9 cellular contexts compared by ENCODE assay signal in genomic region chr14:69574954-69575295, GRCh38. TPM values are rescaled to one million over a fixed set of nuclear protein-coding genes. Genes with fewer than 3 reads are reported as not detected.
A peak's percentile ranks its signal among the peaks of the same experiment; 100 is the strongest.
DNase-seq lines count a peak whose midpoint lies in the region; ATAC-seq and TF ChIP-seq lines count a peak whose summit lies in the region.
"Had no signal": no experiment of that assay in that cellular context is flagged by ENCODE, and none has a peak within 500 bp of the region (broad histone marks: within the 10 kb centered on the region; RNA-seq: fewer than 3 reads in every experiment).

No MANE protein-coding gene starts in this region.

- DNase-seq in activated CD4-positive, alpha-beta T cell treated with anti-CD3 and anti-CD28 coated beads, Interleukin-2, amount 10 ng/mL, durations not matched to agents 24 days and 14 days: no peak
- DNase-seq in activated CD4-positive, alpha-beta T cell treated with anti-CD3 and anti-CD28 coated beads for 4 hours: no peak
- DNase-seq in SJCRH30 (no peak), esophagus muscularis mucosa (ENCODE audit: extremely low spot score) (no peak), retina (no peak), right atrium auricular region (ENCODE audit: low spot score) (no peak)
- no peak for DNase-seq in stimulated activated effector memory CD8-positive, alpha-beta T cell treated with anti-CD3 and anti-CD28 coated beads, Interleukin-12 subunit alpha, Interleukin-12 subunit beta, amount 100 ng/mL, for 72 hours (ENCODE audit: low spot score in 2 of 2)

- no peak overlapping the region for H3K27ac Mint-ChIP-seq in activated CD4-positive, alpha-beta T cell treated with anti-CD3 and anti-CD28 coated beads, Interleukin-2, amount 10 ng/mL, durations not matched to agents 24 days and 14 days
- no peak overlapping the region for H3K27ac Mint-ChIP-seq in stimulated activated effector memory CD8-positive, alpha-beta T cell treated with anti-CD3 and anti-CD28 coated beads, Interleukin-12 subunit alpha, Interleukin-12 subunit beta, amount 100 ng/mL, for 72 hours

- no peaks in the 10 kb centered on the region for H3K36me3 Mint-ChIP-seq in activated CD4-positive, alpha-beta T cell treated with anti-CD3 and anti-CD28 coated beads, Interleukin-2, amount 10 ng/mL, durations not matched to agents 24 days and 14 days (ENCODE audit: low read depth)
- no peaks in the 10 kb centered on the region for H3K36me3 Mint-ChIP-seq in stimulated activated effector memory CD8-positive, alpha-beta T cell treated with anti-CD3 and anti-CD28 coated beads, Interleukin-12 subunit alpha, Interleukin-12 subunit beta, amount 100 ng/mL, for 72 hours

- no peak for TF ChIP-seq EP300 in esophagus muscularis mucosa (IDR thresholded peaks at IDR 0.05)

- no peak overlapping the region for H3K27ac ChIP-seq in SJCRH30
- no peak overlapping the region for H3K27ac ChIP-seq in esophagus muscularis mucosa (replicated peaks in 1 of 4)
- H3K27ac ChIP-seq in right atrium auricular region: no peak overlapping the region

- peaks cover 6% of the 10 kb centered on the region for H3K4me1 Mint-ChIP-seq in activated CD4-positive, alpha-beta T cell treated with anti-CD3 and anti-CD28 coated beads, Interleukin-2, amount 10 ng/mL, durations not matched to agents 24 days and 14 days
- H3K4me1 Mint-ChIP-seq in stimulated activated effector memory CD8-positive, alpha-beta T cell treated with anti-CD3 and anti-CD28 coated beads, Interleukin-12 subunit alpha, Interleukin-12 subunit beta, amount 100 ng/mL, for 72 hours: peaks cover 11% of the 10 kb centered on the region

- 51% methylated on average over 5 of the region's 5 CpGs for whole genome bisulfite sequencing in esophagus muscularis mucosa

- H3K27me3 ChIP-seq in SJCRH30 (no peaks in the 10 kb centered on the region), esophagus muscularis mucosa (peaks cover 0 to 89% (median 51%) of the 10 kb centered on the region in 4 donors), right atrium auricular region (peaks cover 5 to 29% of the 10 kb centered on the region in 2 donors)

- intact Hi-C loops in activated CD4-positive, alpha-beta T cell treated with anti-CD3 and anti-CD28 coated beads, Interleukin-2, amount 10 ng/mL, durations not matched to agents 24 days and 14 days (cut with micrococcal nuclease): loop anchor here (1.0 to 5.0 kb wide), 3 partner anchors 93 to 333 kb away; partner anchors contain the start of genes GALNT16 and PLEKHD1
- intact Hi-C loops in esophagus muscularis mucosa (cut with DNase I): loop anchor here (5.0 kb wide), 1 partner anchor 38 kb away; no protein-coding TSS in a partner anchor

- H3K36me3 ChIP-seq in SJCRH30: no peaks in the 10 kb centered on the region
- no peaks in the 10 kb centered on the region for H3K36me3 ChIP-seq in esophagus muscularis mucosa
- no peaks in the 10 kb centered on the region for H3K36me3 ChIP-seq in right atrium auricular region

- H3K9me3 ChIP-seq in SJCRH30 (replicated peaks) (no peaks in the 10 kb centered on the region), esophagus muscularis mucosa (no peaks in the 10 kb centered on the region), right atrium auricular region (no peaks in the 10 kb centered on the region)
- H3K9me3 ChIP-seq: mucosa of descending colon had no signal

- H3K27me3 Mint-ChIP-seq in activated CD4-positive, alpha-beta T cell treated with anti-CD3 and anti-CD28 coated beads, Interleukin-2, amount 10 ng/mL, durations not matched to agents 24 days and 14 days: peaks cover 67% of the 10 kb centered on the region

- H3K4me1 ChIP-seq in SJCRH30: 0 out of 2 replicates have a peak, but pooled peaks cover 2% of the 10 kb centered on the region
- H3K4me1 ChIP-seq in esophagus muscularis mucosa: peaks cover 28 to 43% (median 39%) of the 10 kb centered on the region in 4 donors
- H3K4me1 ChIP-seq in right atrium auricular region: peaks cover 0 to 32% of the 10 kb centered on the region in 2 donors

- H3K4me3 ChIP-seq in SJCRH30 (peak overlapping the region; percentile 52), esophagus muscularis mucosa (peak overlapping the region; percentile 17 to 62 (median 45)), right atrium auricular region (no peak overlapping the region)
- H3K4me3 ChIP-seq: mucosa of descending colon had no signal

- peak overlapping the region; percentile 69 for H3K4me3 Mint-ChIP-seq in activated CD4-positive, alpha-beta T cell treated with anti-CD3 and anti-CD28 coated beads, Interleukin-2, amount 10 ng/mL, durations not matched to agents 24 days and 14 days
- peak overlapping the region; percentile 68 for H3K4me3 Mint-ChIP-seq in stimulated activated effector memory CD8-positive, alpha-beta T cell treated with anti-CD3 and anti-CD28 coated beads, Interleukin-12 subunit alpha, Interleukin-12 subunit beta, amount 100 ng/mL, for 72 hours

- no peak for ATAC-seq in stimulated activated effector memory CD8-positive, alpha-beta T cell treated with anti-CD3 and anti-CD28 coated beads, Interleukin-12 subunit alpha, Interleukin-12 subunit beta, amount 100 ng/mL, for 72 hours
- ATAC-seq in GM21447 (IDR thresholded peaks at IDR 0.05; ENCODE audit: unreplicated experiment): no peak

- no peaks in the 10 kb centered on the region for H3K9me3 Mint-ChIP-seq in activated CD4-positive, alpha-beta T cell treated with anti-CD3 and anti-CD28 coated beads, Interleukin-2, amount 10 ng/mL, durations not matched to agents 24 days and 14 days
- H3K9me3 Mint-ChIP-seq in stimulated activated effector memory CD8-positive, alpha-beta T cell treated with anti-CD3 and anti-CD28 coated beads, Interleukin-12 subunit alpha, Interleukin-12 subunit beta, amount 100 ng/mL, for 72 hours: no peaks in the 10 kb centered on the region

- TF ChIP-seq CTCF in esophagus muscularis mucosa (IDR thresholded peaks at IDR 0.05) (peak in 1 of 3 experiments; percentile 4), right atrium auricular region (IDR thresholded peaks at IDR 0.05) (peak in 1 of 2 donors; percentile 17)

- TF ChIP-seq POLR2A in esophagus muscularis mucosa (IDR thresholded peaks at IDR 0.05; ENCODE audit: low read depth): no peak

RNA-seq across cellular contexts. Expression of gene CCDC177, which starts 0.3 kb away (rescaled TPM):
- total RNA-seq in activated CD4-positive, alpha-beta T cell treated with anti-CD3 and anti-CD28 coated beads, Interleukin-2, amount 10 ng/mL, durations not matched to agents 24 days and 14 days: 0.05 TPM in 1 of 2 replicates, not detected in the other
- total RNA-seq in SJCRH30 (2014; rRNA removed; shearing (Covaris generic)): 0.06 and 0.25 TPM in 2 replicates
- total RNA-seq in esophagus muscularis mucosa (not detected), right atrium auricular region (not detected)
- total RNA-seq: mucosa of descending colon had no signal

RNA-seq across cellular contexts. Expression of gene SUSD6, which starts 36.5 kb away (rescaled TPM):
- 73.4 and 78.9 TPM in 2 replicates for total RNA-seq in activated CD4-positive, alpha-beta T cell treated with anti-CD3 and anti-CD28 coated beads, Interleukin-2, amount 10 ng/mL, durations not matched to agents 24 days and 14 days
- total RNA-seq in SJCRH30 (2014; rRNA removed; shearing (Covaris generic)): 5.2 and 5.9 TPM in 2 replicates
- total RNA-seq in esophagus muscularis mucosa (10 to 100 TPM; 21.2 to 89.5 (median 43.5) TPM), right atrium auricular region (10 to 100 TPM; 19.2 to 24.7 TPM)

Comparison
In these comparisons a context has a peak if more than half of its experiments do, and no peak if none do; other contexts are left out.
1. H3K4me3 ChIP-seq: peak in SJCRH30 (single experiment) and esophagus muscularis mucosa (4 of 4); none in right atrium auricular region (0 of 2).